8 cellular contexts compared by ENCODE assay signal in the genomic region with DNA sequence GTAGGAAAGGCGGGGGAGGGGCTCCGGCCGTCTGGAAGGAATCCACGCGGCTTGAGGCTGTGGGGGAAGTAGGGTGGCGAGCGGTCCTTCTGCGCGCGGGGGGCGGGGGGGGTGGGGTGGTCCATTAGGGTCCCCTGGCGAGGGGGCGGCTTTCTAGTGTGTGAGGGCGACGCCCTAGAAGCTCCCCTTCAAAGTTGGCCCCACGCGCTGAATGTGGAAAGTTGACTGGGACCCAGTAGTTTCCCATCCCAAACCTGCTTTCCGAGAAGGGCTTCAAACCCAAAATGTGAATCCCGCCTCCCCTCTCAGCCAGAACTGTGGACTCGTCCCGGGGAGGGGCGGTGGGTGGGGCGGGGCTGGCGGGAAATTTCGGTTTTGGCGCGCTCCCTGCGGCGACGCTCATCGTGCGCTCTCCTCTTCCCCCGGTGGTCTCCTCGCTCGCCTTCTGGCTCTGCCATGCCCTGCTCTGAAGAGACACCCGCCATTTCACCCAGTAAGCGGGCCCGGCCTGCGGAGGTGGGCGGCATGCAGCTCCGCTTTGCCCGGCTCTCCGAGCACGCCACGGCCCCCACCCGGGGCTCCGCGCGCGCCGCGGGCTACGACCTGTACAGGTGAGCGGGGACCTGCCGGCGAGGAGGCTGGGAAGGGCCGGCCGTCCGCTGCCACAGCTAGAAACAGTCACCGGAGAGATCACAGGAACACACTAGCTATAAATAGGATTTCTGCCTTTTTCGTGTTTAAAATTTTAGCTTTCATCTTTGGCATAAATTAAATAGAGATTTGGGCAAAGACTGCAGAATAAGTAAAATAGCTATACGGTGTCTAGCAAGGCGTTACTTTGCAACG. TPM values are rescaled to one million over a fixed set of nuclear protein-coding genes. Genes with fewer than 3 reads are reported as not detected.
DNase-seq lines count a peak whose midpoint lies in the region; ATAC-seq and TF ChIP-seq lines count a peak whose summit lies in the region.

No MANE protein-coding gene starts in this region.

- intact Hi-C loops in heart left ventricle (cut with DNase I), result no loop called here
- intact Hi-C loops in posterior vena cava (cut with DNase I), result no loop called here

- H3K4me1 ChIP-seq in heart left ventricle, result peaks cover 0 to 18% (median 14%) of the 10 kb centered on the region in 12 donors

- no peak for TF ChIP-seq CTCF in heart left ventricle (IDR thresholded peaks at IDR 0.05)

- no peaks in the 10 kb centered on the region for H3K27me3 ChIP-seq in heart left ventricle

- H3K27me3 Mint-ChIP-seq in activated naive CD8-positive, alpha-beta T cell treated with anti-CD3 and anti-CD28 coated beads for 36 hours, result no peaks in the 10 kb centered on the region

- no peak for TF ChIP-seq POLR2A in heart left ventricle (IDR thresholded peaks at IDR 0.05)

- H3K27ac Mint-ChIP-seq in activated naive CD8-positive, alpha-beta T cell treated with anti-CD3 and anti-CD28 coated beads for 36 hours, result peak overlapping the region; percentile 98

- H3K4me3 Mint-ChIP-seq in activated naive CD8-positive, alpha-beta T cell treated with anti-CD3 and anti-CD28 coated beads for 36 hours, result peak overlapping the region; percentile 99

- peak overlapping the region; percentile 94 for H3K9ac ChIP-seq in SK-N-MC (ENCODE audit: insufficient read length)

- H3K9me3 ChIP-seq in SK-N-MC (ENCODE audit: low read depth, low read length), result no peaks in the 10 kb centered on the region
- H3K9me3 ChIP-seq in heart left ventricle, result no peaks in the 10 kb centered on the region

- WGBS in heart left ventricle, 4 donors, result 1 to 2% (median 2%) methylated on average over 40 to 64 of the region's 64 CpGs

- H3K36me3 Mint-ChIP-seq in activated naive CD8-positive, alpha-beta T cell treated with anti-CD3 and anti-CD28 coated beads for 36 hours, result peaks cover 62% of the 10 kb centered on the region

- peak; percentile 46 for ATAC-seq in GM21737 (IDR thresholded peaks at IDR 0.05; ENCODE audit: unreplicated experiment)
- peak; percentile 80 to 87 (median 85) for ATAC-seq in heart left ventricle

- H3K27ac ChIP-seq in SK-N-MC (peak overlapping the region; percentile 95), heart left ventricle (peak overlapping the region; percentile 93 to 100 (median 98))

- H3K4me3 ChIP-seq in SK-N-MC (peak overlapping the region; percentile 99), heart left ventricle (peak overlapping the region; percentile 69 to 96 (median 90))

- DNase-seq in GDM1 (lab: John Stamatoyannopoulos, UW) (peak; percentile 66), KG1 (lab: John Stamatoyannopoulos, UW) (peak; percentile 75), SK-N-MC (ENCODE audit: low read depth, low spot score) (no peak), heart left ventricle (peak; percentile 75 to 88 (median 83)), posterior vena cava (ENCODE audit: low spot score) (peak; percentile 88), ureter (ENCODE audit: low spot score) (peak; percentile 78)
- DNase-seq in activated naive CD8-positive, alpha-beta T cell treated with anti-CD3 and anti-CD28 coated beads for 36 hours, result peak; percentile 75

- H3K9me3 Mint-ChIP-seq in activated naive CD8-positive, alpha-beta T cell treated with anti-CD3 and anti-CD28 coated beads for 36 hours, result no peaks in the 10 kb centered on the region

- H3K4me1 Mint-ChIP-seq in activated naive CD8-positive, alpha-beta T cell treated with anti-CD3 and anti-CD28 coated beads for 36 hours, result peaks cover 34% of the 10 kb centered on the region

- H3K36me3 ChIP-seq in SK-N-MC (ENCODE audit: insufficient read depth, low read length) (peaks cover 26% of the 10 kb centered on the region), heart left ventricle (peaks cover 0 to 41% (median 32%) of the 10 kb centered on the region in 9 donors)

RNA-seq across cellular contexts. Expression of a gene that starts 0.8 kb away (rescaled TPM):
- 100 to 1,000 TPM; 564 to 574 TPM for total RNA-seq in activated naive CD8-positive, alpha-beta T cell treated with anti-CD3 and anti-CD28 coated beads for 36 hours
- total RNA-seq in heart left ventricle (10 to 100 TPM; 50.9 to 79.9 (median 62.6) TPM), posterior vena cava (10 to 100 TPM; 63.7 to 66.5 TPM), ureter (84.7 TPM)
- 10 to 100 TPM; 44.0 to 45.4 TPM for polyA plus RNA-seq in heart left ventricle
